ENCODE assay signal across 17 cellular contexts in genomic region chr20:63664861-63665594, GRCh38. TPM values are rescaled to one million over a fixed set of nuclear protein-coding genes. Genes with fewer than 3 reads are reported as not detected.
DNase-seq lines count a peak whose midpoint lies in the region; TF ChIP-seq lines count a peak whose summit lies in the region.
"Had no signal": no experiment of that assay in that cellular context is flagged by ENCODE, and none has a peak within 500 bp of the region (broad histone marks: within the 10 kb centered on the region; RNA-seq: fewer than 3 reads in every experiment).

No MANE protein-coding gene starts in this region.

- DNase-seq in H7 (peak; percentile 98), NCI-H526 treated with DMSO at 0.1 percent for 48 hours (lab: John Stamatoyannopoulos, UW) (peak; percentile 9), endothelial cell (ENCODE audit: low spot score) (no peak), nephron progenitor cell (peak; percentile 64), immature natural killer cell (no peak), OCI-M1 (lab: John Stamatoyannopoulos, UW) (no peak), epidermal melanocyte (ENCODE audit: insufficient read length, low spot score) (no peak)
- DNase-seq in stimulated activated CD4-positive, alpha-beta T cell treated with anti-CD3 and anti-CD28 coated beads, Interleukin-2, amount 100 ng/mL, for 24 hours = no peak
- DNase-seq: activated CD4-positive, alpha-beta T cell treated with anti-CD3 and anti-CD28 coated beads, Interleukin-2, amount 10 ng/mL, durations not matched to agents 7 days and 5 days; activated T-cell treated with anti-CD3 and anti-CD28 coated beads, Interleukin-2, amount 50 U/mL, for 48 hours; aorta; effector CD4-positive, alpha-beta T cell; left ventricle myocardium superior; naive thymus-derived CD8-positive, alpha-beta T cell; NCI-H1417 treated with DMSO at 0.1 percent for 48 hours; stomach had no signal

- no peaks in the 10 kb centered on the region for H3K27me3 ChIP-seq in H7 (ENCODE audit: control insufficient read depth, insufficient read depth, low read length)
- H3K27me3 ChIP-seq: BLaER1 treated with 17β-estradiol and CSF1 and Interleukin-3, amounts not matched to agents 10 nM and 100 nM; stomach had no signal

- no peaks in the 10 kb centered on the region for H3K9me3 Mint-ChIP-seq in endothelial cell (ENCODE audit: unreplicated experiment)
- H3K9me3 Mint-ChIP-seq in nephron progenitor cell = no peaks in the 10 kb centered on the region
- no peaks in the 10 kb centered on the region for H3K9me3 Mint-ChIP-seq in immature natural killer cell
- H3K9me3 Mint-ChIP-seq: activated CD4-positive, alpha-beta T cell treated with anti-CD3 and anti-CD28 coated beads, Interleukin-2, amount 10 ng/mL, durations not matched to agents 7 days and 5 days; naive thymus-derived CD8-positive, alpha-beta T cell had no signal

- peak overlapping the region; percentile 58 for H3K27ac Mint-ChIP-seq in endothelial cell (ENCODE audit: unreplicated experiment)
- H3K27ac Mint-ChIP-seq in nephron progenitor cell = peak overlapping the region; percentile 88
- no peak overlapping the region for H3K27ac Mint-ChIP-seq in immature natural killer cell
- H3K27ac Mint-ChIP-seq: activated CD4-positive, alpha-beta T cell treated with anti-CD3 and anti-CD28 coated beads, Interleukin-2, amount 10 ng/mL, durations not matched to agents 7 days and 5 days had no signal

- H3K4me1 Mint-ChIP-seq in endothelial cell (ENCODE audit: unreplicated experiment) = peaks cover 3% of the 10 kb centered on the region
- H3K4me1 Mint-ChIP-seq in nephron progenitor cell = peaks cover 5% of the 10 kb centered on the region
- peaks cover under 1 to 4% of the 10 kb centered on the region in 2 donors for H3K4me1 Mint-ChIP-seq in immature natural killer cell

- H3K4me3 Mint-ChIP-seq in endothelial cell (ENCODE audit: unreplicated experiment) (no peak overlapping the region), nephron progenitor cell (peak overlapping the region; percentile 30), immature natural killer cell (no peak overlapping the region)
- H3K4me3 Mint-ChIP-seq: activated CD4-positive, alpha-beta T cell treated with anti-CD3 and anti-CD28 coated beads, Interleukin-2, amount 10 ng/mL, durations not matched to agents 7 days and 5 days; naive thymus-derived CD8-positive, alpha-beta T cell had no signal

- H3K36me3 Mint-ChIP-seq in endothelial cell (ENCODE audit: low read depth, unreplicated experiment) (peaks cover 22% of the 10 kb centered on the region), nephron progenitor cell (ENCODE audit: low read depth) (peaks cover 34% of the 10 kb centered on the region), immature natural killer cell (peaks cover 8 to 15% (median 8%) of the 10 kb centered on the region in 3 donors)

- H3K36me3 ChIP-seq in H7 (replicated peaks; ENCODE audit: control insufficient read depth, insufficient read depth, low read length) = peaks cover 6% of the 10 kb centered on the region

- TF ChIP-seq CTCF in endothelial cell (IDR thresholded peaks at IDR 0.05; ENCODE audit: unreplicated experiment) (no peak), nephron progenitor cell (IDR thresholded peaks at IDR 0.05) (no peak)

- H3K27me3 Mint-ChIP-seq in endothelial cell (ENCODE audit: unreplicated experiment) (peaks cover 12% of the 10 kb centered on the region), nephron progenitor cell (ENCODE audit: low read depth, poor library complexity) (no peaks in the 10 kb centered on the region), immature natural killer cell (ENCODE audit: low read depth in 3 of 3) (peaks cover 0 to 4% (median 2%) of the 10 kb centered on the region in 3 donors)
- H3K27me3 Mint-ChIP-seq: activated CD4-positive, alpha-beta T cell treated with anti-CD3 and anti-CD28 coated beads, Interleukin-2, amount 10 ng/mL, durations not matched to agents 7 days and 5 days; naive thymus-derived CD8-positive, alpha-beta T cell had no signal

- no peak overlapping the region for H3K4me3 ChIP-seq in H7 (ENCODE audit: insufficient read depth, low read depth, low read length)
- H3K4me3 ChIP-seq: BLaER1 treated with 17β-estradiol and CSF1 and Interleukin-3, amounts not matched to agents 10 nM and 100 nM; stomach had no signal

RNA-seq across cellular contexts. Expression of gene RTEL1, which starts 6.9 kb away (rescaled TPM):
- 15.1 and 22.4 TPM in 2 replicates for total RNA-seq in H7 (2014; rRNA removed; shearing (Covaris generic))
- total RNA-seq in endothelial cell (ENCODE audit: unreplicated experiment) = 20.2 TPM
- 1 to 10 TPM in 2 of 3 donors, not detected in 1; 1.5 to 7.3 TPM for polyA plus RNA-seq in immature natural killer cell

RNA-seq across cellular contexts. Expression of gene STMN3, which starts 11.8 kb away (rescaled TPM):
- 24.9 and 32.7 TPM in 2 replicates for total RNA-seq in H7 (2014; rRNA removed; shearing (Covaris generic))
- 12.8 TPM for total RNA-seq in endothelial cell (ENCODE audit: unreplicated experiment)
- 1 to 10 TPM in 2 of 3 donors, under 1 TPM in 1; 0.36 to 1.6 (median 1.1) TPM for polyA plus RNA-seq in immature natural killer cell

RNA-seq across cellular contexts. Expression of gene TNFRSF6B, which starts 31.4 kb away (rescaled TPM):
- total RNA-seq in H7 (2014; rRNA removed; shearing (Covaris generic)) = not detected in 2 replicates
- not detected for total RNA-seq in endothelial cell (ENCODE audit: unreplicated experiment)
- not detected for polyA plus RNA-seq in immature natural killer cell

RNA-seq across cellular contexts. Expression of gene GMEB2, which starts 38.1 kb away (rescaled TPM):
- 17.0 and 21.4 TPM in 2 replicates for total RNA-seq in H7 (2014; rRNA removed; shearing (Covaris generic))
- 11.2 TPM for total RNA-seq in endothelial cell (ENCODE audit: unreplicated experiment)
- 10 to 100 TPM in 1 of 3 donors, 1 to 10 TPM in 1, not detected in 1; 2.7 to 11.4 TPM for polyA plus RNA-seq in immature natural killer cell

RNA-seq across cellular contexts. Expression of gene ARFRP1, which starts 42.7 kb away (rescaled TPM):
- total RNA-seq in H7 (2014; rRNA removed; shearing (Covaris generic)) = 24.2 and 26.2 TPM in 2 replicates
- total RNA-seq in endothelial cell (ENCODE audit: unreplicated experiment) = 33.4 TPM
- polyA plus RNA-seq in immature natural killer cell = 10 to 100 TPM; 43.0 to 72.7 (median 54.3) TPM

Comparison
In these comparisons a context has a peak if more than half of its experiments do, and no peak if none do; other contexts are left out.
1. DNase-seq: peak in H7 (single experiment), NCI-H526 treated with DMSO at 0.1 percent for 48 hours (single experiment) and nephron progenitor cell (single experiment); none in endothelial cell (single experiment), immature natural killer cell (0 of 3), stimulated activated CD4-positive, alpha-beta T cell treated with anti-CD3 and anti-CD28 coated beads, Interleukin-2, amount 100 ng/mL, for 24 hours (0 of 2), OCI-M1 (single experiment) and epidermal melanocyte (single experiment).
2. H3K27ac Mint-ChIP-seq: peak in endothelial cell (single experiment) and nephron progenitor cell (single experiment); none in immature natural killer cell (0 of 6).